1 cellular context compared by ENCODE assay signal in genomic region chr2:172084734-172085459, GRCh38.
TF ChIP-seq lines count a peak whose summit lies in the region.

No MANE protein-coding gene starts in this region.

TF ChIP-seq in HepG2, 621 proteins besides CTCF, POLR2A, EP300 and RAD21 (continued from another document and continues in another):
- TF ChIP-seq ZFYVE20 (CRISPR knock-in tag; IDR thresholded peaks at IDR 0.05; ENCODE audit: borderline replicate concordance, low read depth) (no peak), CEBPG (CRISPR knock-in tag; IDR thresholded peaks at IDR 0.05) (peak; percentile 89), THAP7 (CRISPR knock-in tag; IDR thresholded peaks at IDR 0.05) (0 out of 2 replicates have a peak, but pooled peaks have one; percentile 8), PRMT3 (CRISPR knock-in tag; IDR thresholded peaks at IDR 0.05; ENCODE audit: borderline replicate concordance, low read depth) (no peak), ZNF430 (CRISPR knock-in tag; IDR thresholded peaks at IDR 0.05) (peak; percentile 72; the same call in 1 of the 2 replicates), RARA (CRISPR knock-in tag; IDR thresholded peaks at IDR 0.05) (no peak), U2AF2 (IDR thresholded peaks at IDR 0.05; ENCODE audit: low read depth, low read length) (no peak), SP1 (IDR thresholded peaks at IDR 0.05) (no peak), SP1 (CRISPR knock-in tag; IDR thresholded peaks at IDR 0.05) (no peak), ZNF24 (IDR thresholded peaks at IDR 0.05) (no peak), ZNF878 (CRISPR knock-in tag; IDR thresholded peaks at IDR 0.05) (no peak), FOXA3 (CRISPR knock-in tag; IDR thresholded peaks at IDR 0.05) (peak; percentile 6; the same call in 1 of the 2 replicates), ZNF207 (IDR thresholded peaks at IDR 0.05; ENCODE audit: borderline replicate concordance) (no peak), RXRA (CRISPR knock-in tag; IDR thresholded peaks at IDR 0.05) (peak; percentile 70), ETV5 (CRISPR knock-in tag; IDR thresholded peaks at IDR 0.05; ENCODE audit: borderline replicate concordance) (peak; percentile 45; the same call in 1 of the 2 replicates), ZNF567 (CRISPR knock-in tag; IDR thresholded peaks at IDR 0.05; ENCODE audit: borderline replicate concordance) (no peak), GZF1 (CRISPR knock-in tag; IDR thresholded peaks at IDR 0.05) (no peak), PAWR (CRISPR knock-in tag; IDR thresholded peaks at IDR 0.05; ENCODE audit: borderline replicate concordance) (0 out of 2 replicates have a peak, but pooled peaks have one; percentile 75), TFDP2 (CRISPR knock-in tag; IDR thresholded peaks at IDR 0.05) (no peak; the same call in 1 of the 2 replicates), FOXP4 (CRISPR knock-in tag; IDR thresholded peaks at IDR 0.05) (peak; percentile 6; the same call in 1 of the 2 replicates), ZNF747 (CRISPR knock-in tag; IDR thresholded peaks at IDR 0.05; ENCODE audit: borderline replicate concordance) (peak; percentile 80), ZNF737 (CRISPR knock-in tag; IDR thresholded peaks at IDR 0.05; ENCODE audit: borderline replicate concordance) (no peak), SSRP1 (CRISPR knock-in tag; IDR thresholded peaks at IDR 0.05) (no peak), E2F2 (CRISPR knock-in tag; IDR thresholded peaks at IDR 0.05; ENCODE audit: borderline replicate concordance) (no peak; the same call in 1 of the 2 replicates), TIGD3 (CRISPR knock-in tag; IDR thresholded peaks at IDR 0.05; ENCODE audit: borderline replicate concordance) (no peak), PHF5A (CRISPR knock-in tag; IDR thresholded peaks at IDR 0.05; ENCODE audit: low read depth, unreplicated experiment) (no peak), RAD51 (IDR thresholded peaks at IDR 0.05; ENCODE audit: borderline replicate concordance) (no peak), ZBTB25 (CRISPR knock-in tag; IDR thresholded peaks at IDR 0.05) (no peak), IRF2 (CRISPR knock-in tag; IDR thresholded peaks at IDR 0.05) (no peak), CREB3 (CRISPR knock-in tag; IDR thresholded peaks at IDR 0.05) (no peak; the same call in 1 of the 2 replicates), SOX6 (IDR thresholded peaks at IDR 0.05) (no peak), SOX6 (CRISPR knock-in tag; IDR thresholded peaks at IDR 0.05) (peak; percentile 60), KAT7 (CRISPR knock-in tag; IDR thresholded peaks at IDR 0.05; ENCODE audit: borderline replicate concordance) (no peak), KLF16 (CRISPR knock-in tag; IDR thresholded peaks at IDR 0.05) (no peak; a peak in 1 of 4 replicates), ZSCAN21 (CRISPR knock-in tag; IDR thresholded peaks at IDR 0.05; ENCODE audit: borderline replicate concordance) (peak; percentile 68; the same call in 1 of the 2 replicates), HMG20A (CRISPR knock-in tag; IDR thresholded peaks at IDR 0.05; ENCODE audit: borderline replicate concordance) (no peak), HNRNPLL (IDR thresholded peaks at IDR 0.05; ENCODE audit: low read depth, low read length, poor library complexity, severe bottlenecking) (peak; percentile 96), ZNF136 (CRISPR knock-in tag; IDR thresholded peaks at IDR 0.05; ENCODE audit: low read depth) (no peak; the same call in 1 of the 2 replicates), TARDBP (CRISPR knock-in tag; IDR thresholded peaks at IDR 0.05) (no peak), CC2D1A (CRISPR knock-in tag; IDR thresholded peaks at IDR 0.05) (0 out of 2 replicates have a peak, but pooled peaks have one; percentile 47), ZNF264 (CRISPR knock-in tag; IDR thresholded peaks at IDR 0.05) (no peak), ZXDC (CRISPR knock-in tag; IDR thresholded peaks at IDR 0.05) (peak; percentile 51), SMAD1 (CRISPR knock-in tag; IDR thresholded peaks at IDR 0.05; ENCODE audit: borderline replicate concordance, low read depth) (no peak), ARID5B (CRISPR knock-in tag; IDR thresholded peaks at IDR 0.05) (peak; percentile 23; the same call in 1 of the 2 replicates), ZSCAN22 (CRISPR knock-in tag; IDR thresholded peaks at IDR 0.05) (no peak), FOXK2 (IDR thresholded peaks at IDR 0.05) (no peak), E2F1 (CRISPR knock-in tag; IDR thresholded peaks at IDR 0.05) (peak; percentile 47; the same call in 1 of the 2 replicates), SP140L (CRISPR knock-in tag; IDR thresholded peaks at IDR 0.05; ENCODE audit: borderline replicate concordance) (peak; percentile 48; the same call in 1 of the 2 replicates), CREBL2 (CRISPR knock-in tag; IDR thresholded peaks at IDR 0.05; ENCODE audit: borderline replicate concordance) (no peak), NONO (IDR thresholded peaks at IDR 0.05) (no peak), NONO (CRISPR knock-in tag; conservative IDR thresholded peaks at IDR 0.05) (no peak; the same call in 1 of the 2 replicates), KMT2B (CRISPR knock-in tag; IDR thresholded peaks at IDR 0.05) (no peak; the same call in 1 of the 2 replicates), HOXD1 (CRISPR knock-in tag; IDR thresholded peaks at IDR 0.05) (no peak), EEA1 (CRISPR knock-in tag; IDR thresholded peaks at IDR 0.05; ENCODE audit: borderline replicate concordance) (peak; percentile 68; the same call in 1 of the 2 replicates)
